In genomic region chr17:44398692-44399691, GRCh38 we compare ENCODE assay signal across 1 cellular context.
TF ChIP-seq lines count a peak whose summit lies in the region.

No MANE protein-coding gene starts in this region.

TF ChIP-seq in HEK293T, 16 proteins besides CTCF, POLR2A, EP300 and RAD21:
- no peak for TF ChIP-seq HDGF (IDR thresholded peaks at IDR 0.05; ENCODE audit: borderline replicate concordance)
- no peak for TF ChIP-seq ELF4 (IDR thresholded peaks at IDR 0.05)
- TF ChIP-seq FOXK2 (IDR thresholded peaks at IDR 0.05) = no peak
- TF ChIP-seq NFRKB (IDR thresholded peaks at IDR 0.05) = no peak
- no peak for TF ChIP-seq L3MBTL2 (conservative IDR thresholded peaks at IDR 0.05)
- TF ChIP-seq BHLHE40 (IDR thresholded peaks at IDR 0.05; ENCODE audit: borderline replicate concordance) = no peak
- TF ChIP-seq FOXA1 (IDR thresholded peaks at IDR 0.05) = no peak
- TF ChIP-seq ZNF384 (IDR thresholded peaks at IDR 0.05) = no peak
- no peak for TF ChIP-seq CTBP1 (IDR thresholded peaks at IDR 0.05; ENCODE audit: borderline replicate concordance)
- no peak for TF ChIP-seq PKNOX1 (IDR thresholded peaks at IDR 0.05)
- TF ChIP-seq ARNT (IDR thresholded peaks at IDR 0.05) = no peak
- TF ChIP-seq FOXM1 (IDR thresholded peaks at IDR 0.05; ENCODE audit: borderline replicate concordance) = no peak
- TF ChIP-seq SUZ12 (IDR thresholded peaks at IDR 0.05) = no peak
- no peak for TF ChIP-seq TARDBP (IDR thresholded peaks at IDR 0.05)
- TF ChIP-seq LEF1 (IDR thresholded peaks at IDR 0.05; ENCODE audit: borderline replicate concordance) = no peak
- no peak for TF ChIP-seq SP1 (IDR thresholded peaks at IDR 0.05)
